ENCODE assay signal across 8 cellular contexts in the genomic region with DNA sequence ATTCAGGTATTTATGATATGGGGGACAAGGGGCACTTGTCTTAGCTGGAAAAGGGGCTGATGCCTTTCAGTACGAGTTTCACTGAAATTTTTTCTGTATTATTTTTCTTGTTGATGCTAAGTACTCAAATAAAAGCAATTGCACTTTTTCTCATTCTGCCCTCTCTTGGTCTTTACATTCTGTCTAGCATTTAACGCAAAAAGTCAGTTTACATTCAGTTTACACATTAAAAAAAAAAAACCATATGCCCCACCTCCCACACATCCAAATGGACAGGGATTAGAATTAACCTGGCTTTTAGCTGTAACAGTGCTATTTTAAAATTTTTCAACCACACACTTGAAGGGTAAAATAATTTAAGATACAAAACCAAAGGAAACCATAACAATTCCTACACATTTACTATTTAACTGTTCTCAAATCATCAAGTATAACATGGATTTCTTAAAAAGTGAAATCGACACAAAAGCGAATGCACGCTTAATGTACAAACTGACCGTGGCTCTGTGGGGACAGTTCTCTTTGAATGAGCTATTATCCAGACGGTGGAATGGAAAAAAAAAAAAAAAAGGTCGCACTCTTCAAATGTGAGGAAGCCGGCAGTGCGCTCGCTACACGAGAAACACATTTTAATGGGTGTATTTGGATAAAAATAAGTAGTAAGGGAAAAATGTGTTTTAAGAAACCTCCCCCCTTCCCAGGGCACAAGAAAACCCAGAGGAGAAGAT. TPM values are rescaled to one million over a fixed set of nuclear protein-coding genes. Genes with fewer than 3 reads are reported as not detected.
DNase-seq lines count a peak whose midpoint lies in the region; ATAC-seq and TF ChIP-seq lines count a peak whose summit lies in the region.

No MANE protein-coding gene starts in this region.

- peaks cover 22% of the 10 kb centered on the region for H3K4me1 Mint-ChIP-seq in T-helper 1 cell treated with Interleukin-12 subunit alpha and Interleukin-12 subunit beta and Interleukin-4 antibody, amounts not matched to agents 30 μg/mL and 1 μg/mL, for 36 hours (ENCODE audit: low read depth)

- H3K9me3 ChIP-seq in psoas muscle, result no peaks in the 10 kb centered on the region

- whole genome bisulfite sequencing in psoas muscle, 3 donors, result 7 to 35% (median 7%) methylated on average over 12 of the region's 12 CpGs

- no peaks in the 10 kb centered on the region for H3K36me3 Mint-ChIP-seq in T-helper 1 cell treated with Interleukin-12 subunit alpha and Interleukin-12 subunit beta and Interleukin-4 antibody, amounts not matched to agents 30 μg/mL and 1 μg/mL, for 36 hours (ENCODE audit: low read depth)

- no peaks in the 10 kb centered on the region for H3K36me3 ChIP-seq in psoas muscle (ENCODE audit: insufficient read depth in 1 of 2, low read depth in 1 of 2)

- DNase-seq in T-helper 1 cell (no peak), SK-MEL-5 (ENCODE audit: low read depth, low spot score) (peak; percentile 16), fibroblast of gingiva (ENCODE audit: low read depth) (peak; percentile 0), psoas muscle (no peak), NCI-H446 (lab: John Stamatoyannopoulos, UW) (no peak), NCI-H1436 treated with DMSO at 0.1 percent for 48 hours (lab: John Stamatoyannopoulos, UW) (no peak), GM13976 (ENCODE audit: low spot score) (no peak)

- peaks cover 5% of the 10 kb centered on the region for H3K27me3 Mint-ChIP-seq in T-helper 1 cell treated with Interleukin-12 subunit alpha and Interleukin-12 subunit beta and Interleukin-4 antibody, amounts not matched to agents 30 μg/mL and 1 μg/mL, for 36 hours (ENCODE audit: low read depth)

- H3K27ac Mint-ChIP-seq in T-helper 1 cell treated with Interleukin-12 subunit alpha and Interleukin-12 subunit beta and Interleukin-4 antibody, amounts not matched to agents 30 μg/mL and 1 μg/mL, for 36 hours, result peak overlapping the region; percentile 80

- ATAC-seq in psoas muscle, result no peak

- no peaks in the 10 kb centered on the region for H3K4me1 ChIP-seq in psoas muscle

- intact Hi-C loops in psoas muscle (cut with DNase I), result loop anchor here in 1 of 2 donors (10.0 kb wide), 1 partner anchor 152 kb away; no protein-coding TSS in a partner anchor

- peaks cover 0 to 6% (median 0%) of the 10 kb centered on the region in 3 donors for H3K27me3 ChIP-seq in psoas muscle (ENCODE audit: insufficient read depth in 3 of 3, low read length in 2 of 3)

- peak overlapping the region; percentile 88 for H3K4me3 Mint-ChIP-seq in T-helper 1 cell treated with Interleukin-12 subunit alpha and Interleukin-12 subunit beta and Interleukin-4 antibody, amounts not matched to agents 30 μg/mL and 1 μg/mL, for 36 hours

- H3K4me3 ChIP-seq in psoas muscle, result peak overlapping the region; percentile 74

- no peak for TF ChIP-seq CTCF in psoas muscle (IDR thresholded peaks at IDR 0.05)
- TF ChIP-seq CTCF in GM13976 (IDR thresholded peaks at IDR 0.05; ENCODE audit: borderline replicate concordance, control extremely low read depth, extremely low read depth, insufficient read depth, missing control alignments), result no peak

- H3K27ac ChIP-seq in psoas muscle, result no peak overlapping the region

- H3K9me3 Mint-ChIP-seq in T-helper 1 cell treated with Interleukin-12 subunit alpha and Interleukin-12 subunit beta and Interleukin-4 antibody, amounts not matched to agents 30 μg/mL and 1 μg/mL, for 36 hours, result no peaks in the 10 kb centered on the region

- in situ Hi-C loops in SK-MEL-5 (cut with HindIII; ENCODE audit: low pct_unique_long_range_greater_than_20kb, low sequenced_read_pairs) (no loop called here), GM13976 (cut with MboI; ENCODE audit: low sequenced_read_pairs, unreplicated experiment) (no loop called here)

RNA-seq across cellular contexts. Expression of a gene that starts 1.4 kb away (rescaled TPM):
- 10.3 and 12.5 TPM in 2 replicates for total RNA-seq in SK-MEL-5 (2014; rRNA removed; shearing (Covaris generic))
- 9.4 and 10.6 TPM in 2 replicates for polyA plus RNA-seq in SK-MEL-5 (2015; cell fraction: cytosol; rRNA removed)
- 5.0 and 7.5 TPM in 2 replicates for polyA plus RNA-seq in SK-MEL-5 (2015; cell fraction: nucleus; rRNA removed)
- 1 to 10 TPM in 3 of 4 donors, under 1 TPM in 1; 0.82 to 2.4 (median 1.4) TPM for total RNA-seq in psoas muscle
- 1 to 10 TPM in 1 of 3 donors, under 1 TPM in 2; 0.69 to 1.4 (median 0.76) TPM for polyA plus RNA-seq in psoas muscle

RNA-seq across cellular contexts. Expression of a gene that starts 42.1 kb away (rescaled TPM):
- 0.13 and 0.35 TPM in 2 replicates for total RNA-seq in SK-MEL-5 (2014; rRNA removed; shearing (Covaris generic))
- polyA plus RNA-seq in SK-MEL-5 (2015; cell fraction: cytosol; rRNA removed), result 0.38 and 0.45 TPM in 2 replicates
- polyA plus RNA-seq in SK-MEL-5 (2015; cell fraction: nucleus; rRNA removed), result 1.4 and 3.3 TPM in 2 replicates
- total RNA-seq in psoas muscle, result under 1 TPM; 0.07 to 0.64 (median 0.16) TPM
- polyA plus RNA-seq in psoas muscle, result under 1 TPM in 2 of 3 donors, not detected in 1; 0.03 to 0.06 TPM

Comparison
In these comparisons a context has a peak if more than half of its experiments do, and no peak if none do; other contexts are left out.
1. DNase-seq: peak in SK-MEL-5 (single experiment) and fibroblast of gingiva (single experiment); none in T-helper 1 cell (0 of 5), psoas muscle (0 of 2), NCI-H446 (0 of 2), NCI-H1436 treated with DMSO at 0.1 percent for 48 hours (single experiment) and GM13976 (single experiment).